ENCODE assay signal across 8 cellular contexts in genomic region chr5:140113180-140113698, GRCh38. TPM values are rescaled to one million over a fixed set of nuclear protein-coding genes. Genes with fewer than 3 reads are reported as not detected.
DNase-seq lines count a peak whose midpoint lies in the region; ATAC-seq and TF ChIP-seq lines count a peak whose summit lies in the region.

No MANE protein-coding gene starts in this region.

- peak overlapping the region; percentile 100 for H3K4me2 ChIP-seq in MM.1S (ENCODE audit: low read depth, low read length)

- TF ChIP-seq CTCF in GM12864 (IDR thresholded peaks at IDR 0.05; ENCODE audit: low read depth, low read length, missing control alignments) (no peak), MM.1S (IDR thresholded peaks at IDR 0.05; ENCODE audit: low read length) (no peak), right atrium auricular region (IDR thresholded peaks at IDR 0.05) (no peak), sigmoid colon (IDR thresholded peaks at IDR 0.05) (no peak)

- H3K27ac Mint-ChIP-seq in activated naive CD8-positive, alpha-beta T cell treated with anti-CD3 and anti-CD28 coated beads, Interleukin-2, amount 10 ng/mL, durations not matched to agents 7 days and 5 days = peak overlapping the region; percentile 98

- H3K9me2 ChIP-seq in MM.1S (replicated peaks; ENCODE audit: insufficient read depth, low read length) = no peaks in the 10 kb centered on the region

- peak overlapping the region; percentile 68 for H3K9ac ChIP-seq in MM.1S (ENCODE audit: low read length)

- H3K9me3 ChIP-seq in MM.1S (replicated peaks; ENCODE audit: insufficient read depth, low read length) = no peaks in the 10 kb centered on the region
- no peaks in the 10 kb centered on the region for H3K9me3 ChIP-seq in right atrium auricular region
- no peaks in the 10 kb centered on the region for H3K9me3 ChIP-seq in sigmoid colon

- H3K4me3 Mint-ChIP-seq in activated naive CD8-positive, alpha-beta T cell treated with anti-CD3 and anti-CD28 coated beads, Interleukin-2, amount 10 ng/mL, durations not matched to agents 7 days and 5 days = peak overlapping the region; percentile 97

- H3K4me3 ChIP-seq in GM12864 (ENCODE audit: low read depth, low read length) (peak overlapping the region; percentile 80), MM.1S (ENCODE audit: low read length) (peak overlapping the region; percentile 72), right atrium auricular region (peak overlapping the region; percentile 78 to 84), sigmoid colon (peak overlapping the region; percentile 68 to 85 (median 76))

- no peak for TF ChIP-seq EP300 in sigmoid colon (IDR thresholded peaks at IDR 0.05)

- DNase-seq in GM12864 (ENCODE audit: low read depth) (no peak), MM.1S (no peak), right atrium auricular region (ENCODE audit: low spot score) (no peak), sigmoid colon (peak; percentile 72), GOT3 (lab: John Stamatoyannopoulos, UW) (no peak), dedifferentiated amniotic fluid mesenchymal stem cell (ENCODE audit: extremely low spot score) (no peak)
- no peak for DNase-seq in activated naive CD8-positive, alpha-beta T cell treated with anti-CD3 and anti-CD28 coated beads, Interleukin-2, amount 10 ng/mL, durations not matched to agents 7 days and 5 days

- peaks cover 54% of the 10 kb centered on the region for H3K4me1 Mint-ChIP-seq in activated naive CD8-positive, alpha-beta T cell treated with anti-CD3 and anti-CD28 coated beads, Interleukin-2, amount 10 ng/mL, durations not matched to agents 7 days and 5 days

- POLR2A ChIA-PET in activated naive CD8-positive, alpha-beta T cell treated with anti-CD3 and anti-CD28 coated beads, Interleukin-2, amount 10 ng/mL, durations not matched to agents 7 days and 5 days (lab: Charles Lee) = interaction anchor here (1.0 to 2.7 kb wide), 3 partner anchors 10 to 19 kb away, joined by 3 to 15 read pairs (median 3); no protein-coding TSS in a partner anchor

- H3F3A ChIP-seq in MM.1S (ENCODE audit: insufficient read depth, low read length) = peaks cover 8% of the 10 kb centered on the region; the same call in 1 of the 2 replicates

- H3K36me3 ChIP-seq in MM.1S (replicated peaks; ENCODE audit: insufficient read depth, low read length) = no peaks in the 10 kb centered on the region
- no peaks in the 10 kb centered on the region for H3K36me3 ChIP-seq in right atrium auricular region
- H3K36me3 ChIP-seq in sigmoid colon = no peaks in the 10 kb centered on the region

- 1 to 2% methylated on average over 28 of the region's 28 CpGs for WGBS in sigmoid colon, 2 donors

- intact Hi-C loops in sigmoid colon (cut with DNase I) = no loop called here

- H3K4me1 ChIP-seq in MM.1S (ENCODE audit: low read length) (peaks cover 12% of the 10 kb centered on the region; the same call in 1 of the 2 replicates), right atrium auricular region (peaks cover 0 to 73% of the 10 kb centered on the region in 2 donors), sigmoid colon (peaks cover 0 to 71% (median 60%) of the 10 kb centered on the region in 4 donors)

- peaks cover 74% of the 10 kb centered on the region for H3K79me2 ChIP-seq in MM.1S (ENCODE audit: low read length)

- H3K27me3 ChIP-seq in MM.1S (replicated peaks; ENCODE audit: insufficient read depth, low read length) (no peaks in the 10 kb centered on the region), right atrium auricular region (no peaks in the 10 kb centered on the region), sigmoid colon (no peaks in the 10 kb centered on the region)

- peak; percentile 2 for ATAC-seq in activated naive CD8-positive, alpha-beta T cell treated with anti-CD3 and anti-CD28 coated beads, Interleukin-2, amount 10 ng/mL, durations not matched to agents 7 days and 5 days (ENCODE audit: low read depth)
- ATAC-seq in GM21737 (IDR thresholded peaks at IDR 0.05; ENCODE audit: unreplicated experiment) = no peak

- no peak for TF ChIP-seq POLR2A in sigmoid colon (IDR thresholded peaks at IDR 0.05)

- peak overlapping the region; percentile 29; the same call in 1 of the 2 replicates for H3K27ac ChIP-seq in MM.1S (ENCODE audit: low read length)
- H3K27ac ChIP-seq in right atrium auricular region = peak overlapping the region; percentile 88 to 95
- peak overlapping the region; percentile 93 to 96 (median 96) for H3K27ac ChIP-seq in sigmoid colon

- H2AFZ ChIP-seq in MM.1S (ENCODE audit: low read length) = peak overlapping the region; percentile 74

- no peaks in the 10 kb centered on the region for H3K9me3 Mint-ChIP-seq in activated naive CD8-positive, alpha-beta T cell treated with anti-CD3 and anti-CD28 coated beads, Interleukin-2, amount 10 ng/mL, durations not matched to agents 7 days and 5 days

- H3K36me3 Mint-ChIP-seq in activated naive CD8-positive, alpha-beta T cell treated with anti-CD3 and anti-CD28 coated beads, Interleukin-2, amount 10 ng/mL, durations not matched to agents 7 days and 5 days = peaks cover 5% of the 10 kb centered on the region

- H4K20me1 ChIP-seq in MM.1S (ENCODE audit: insufficient read depth, low read length) = peaks cover 5% of the 10 kb centered on the region; the same call in 1 of the 2 replicates

- H3K27me3 Mint-ChIP-seq in activated naive CD8-positive, alpha-beta T cell treated with anti-CD3 and anti-CD28 coated beads, Interleukin-2, amount 10 ng/mL, durations not matched to agents 7 days and 5 days = peaks cover 18% of the 10 kb centered on the region

RNA-seq across cellular contexts. Expression of gene PURA, which starts 0.7 kb away (rescaled TPM):
- total RNA-seq in activated naive CD8-positive, alpha-beta T cell treated with anti-CD3 and anti-CD28 coated beads, Interleukin-2, amount 10 ng/mL, durations not matched to agents 7 days and 5 days = 10 to 100 TPM; 19.8 TPM
- total RNA-seq in right atrium auricular region (10 to 100 TPM; 23.9 to 25.1 TPM), sigmoid colon (10 to 100 TPM; 36.4 to 59.8 (median 40.3) TPM)
- polyA plus RNA-seq in sigmoid colon = 1 to 10 TPM; 3.6 to 4.8 (median 4.2) TPM

RNA-seq across cellular contexts. Expression of gene IGIP, which starts 12.5 kb away (rescaled TPM):
- total RNA-seq in activated naive CD8-positive, alpha-beta T cell treated with anti-CD3 and anti-CD28 coated beads, Interleukin-2, amount 10 ng/mL, durations not matched to agents 7 days and 5 days = 1 to 10 TPM; 6.9 to 7.3 TPM
- 10 to 100 TPM; 13.7 to 13.8 TPM for total RNA-seq in right atrium auricular region
- 10 to 100 TPM; 24.7 to 35.2 (median 30.0) TPM for total RNA-seq in sigmoid colon
- 1 to 10 TPM; 3.5 to 6.0 (median 3.9) TPM for polyA plus RNA-seq in sigmoid colon

Comparison
In these comparisons a context has a peak if more than half of its experiments do, and no peak if none do; other contexts are left out.
1. H3K27ac ChIP-seq: peak in every context shown above with its lines; median percentile 96 in sigmoid colon; 92 in right atrium auricular region; 29 in MM.1S.